Comparison of ENCODE assay signal across 8 cellular contexts in genomic region chr2:231706731-231707624, GRCh38. TPM values are rescaled to one million over a fixed set of nuclear protein-coding genes. Genes with fewer than 3 reads are reported as not detected.
DNase-seq lines count a peak whose midpoint lies in the region; ATAC-seq, FAIRE-seq and TF ChIP-seq lines count a peak whose summit lies in the region.

No MANE protein-coding gene starts in this region.

- TF ChIP-seq CTCF in C4-2B (conservative IDR thresholded peaks at IDR 0.05) (peak; percentile 95), HepG2 (CRISPR knock-in tag; IDR thresholded peaks at IDR 0.05) (peak; percentile 98)

- peaks cover 55% of the 10 kb centered on the region for H3K4me1 ChIP-seq in HepG2 (ENCODE audit: insufficient read depth, low read length)

- peaks cover 47% of the 10 kb centered on the region for H3K36me3 Mint-ChIP-seq in dendritic cell treated with granulocyte-macrophage colony-stimulating factor and Interleukin-4, amounts not matched to agents 40 ng/mL and 50 ng/mL, for 4 days (ENCODE audit: low read depth)

- BruUV-seq in HepG2 (replicated peaks; lab: Mats Ljungman, UMichigan), result no TSS peak

- H3K9me3 Mint-ChIP-seq in dendritic cell treated with granulocyte-macrophage colony-stimulating factor and Interleukin-4, amounts not matched to agents 40 ng/mL and 50 ng/mL, for 4 days, result no peaks in the 10 kb centered on the region

- peak in 1 of 2 experiments; percentile 79; a peak in 2 of 4 replicates for TF ChIP-seq POLR2A in HepG2 (IDR thresholded peaks at IDR 0.05; ENCODE audit: insufficient read depth in 1 of 2, low read depth in 2 of 2, low read length in 2 of 2)

- CTCF ChIA-PET in HepG2 (lab: Yijun Ruan, JAX; ENCODE audit: low intra/inter-chr PET ratio, low total read pairs), result interaction anchor here (2.3 kb wide), 1 partner anchor 29 kb away, joined by 7 read pairs; no protein-coding TSS in a partner anchor

- DNase-seq in NCI-H526 (lab: John Stamatoyannopoulos, UW) (peak; percentile 96 to 98), HepG2 (ENCODE audit: low spot score) (peak; percentile 95)
- peak; percentile 98 for DNase-seq in activated CD4-positive, alpha-beta T cell treated with anti-CD3 and anti-CD28 coated beads, Interleukin-2, amount 50 U/mL, for 1 hour
- peak; percentile 96 for DNase-seq in stimulated activated CD4-positive, alpha-beta T cell treated with anti-CD3 and anti-CD28 coated beads, Interleukin-4, amount 100 ng/mL, for 1 hour

- no peaks in the 10 kb centered on the region for H3K27me3 ChIP-seq in HepG2 (ENCODE audit: control insufficient read depth in 1 of 2, insufficient read depth in 2 of 2, low read length in 2 of 2)

- H2AFZ ChIP-seq in HepG2 (ENCODE audit: low read length), result peak overlapping the region; percentile 85

- WGBS in HepG2 (ENCODE audit: low lambda C conversion rate), result 44% methylated on average over 50 of the region's 66 CpGs

- POLR2A ChIA-PET in HepG2 (lab: Yijun Ruan, JAX), result interaction anchor here (0.6 to 2.4 kb wide), 10 partner anchors 10 to 253 kb away, joined by 3 to 12 read pairs (median 6); partner anchors contain the start of gene NCL

- no peaks in the 10 kb centered on the region for H3K27me3 Mint-ChIP-seq in dendritic cell treated with granulocyte-macrophage colony-stimulating factor and Interleukin-4, amounts not matched to agents 40 ng/mL and 50 ng/mL, for 4 days

- H3K9me3 ChIP-seq in HepG2 (ENCODE audit: low read length), result no peaks in the 10 kb centered on the region

- peak overlapping the region; percentile 98 for H3K27ac Mint-ChIP-seq in dendritic cell treated with granulocyte-macrophage colony-stimulating factor and Interleukin-4, amounts not matched to agents 40 ng/mL and 50 ng/mL, for 4 days

- H3K4me3 ChIP-seq in HepG2 (replicated peaks in 1 of 3; ENCODE audit: insufficient read depth in 1 of 3, low read depth in 2 of 3, low read length in 3 of 3), result peak overlapping the region; percentile 58 to 83 (median 75)

- in situ Hi-C loops in HepG2 (cut with HindIII; ENCODE audit: extremely low pct_ligation_motif_present, low pct_unique_long_range_greater_than_20kb), result no loop called here

- peak in 1 of 2 experiments; percentile 16; a peak in 1 of 4 replicates for TF ChIP-seq EP300 in HepG2 (IDR thresholded peaks at IDR 0.05; ENCODE audit: low read depth in 2 of 2, low read length in 2 of 2)
- no peak for TF ChIP-seq EP300 in HepG2 (CRISPR knock-in tag; IDR thresholded peaks at IDR 0.05; ENCODE audit: borderline replicate concordance)

- H3K4me1 Mint-ChIP-seq in dendritic cell treated with granulocyte-macrophage colony-stimulating factor and Interleukin-4, amounts not matched to agents 40 ng/mL and 50 ng/mL, for 4 days (ENCODE audit: low read depth), result peaks cover 22% of the 10 kb centered on the region

- peaks cover 17% of the 10 kb centered on the region for H4K20me1 ChIP-seq in HepG2 (ENCODE audit: insufficient read depth, low read length)

- FAIRE-seq in HepG2 (lab: Jason Lieb, UNC), result peak; percentile 72

- H3K4me2 ChIP-seq in HepG2 (ENCODE audit: low read depth, low read length), result peak overlapping the region; percentile 83

- H3K27ac ChIP-seq in C4-2B (peak overlapping the region; percentile 98), HepG2 (ENCODE audit: extremely low read length, insufficient read depth, low read length) (peak overlapping the region; percentile 87)

- H3K79me2 ChIP-seq in HepG2 (ENCODE audit: insufficient read depth, low read length), result peaks cover 37% of the 10 kb centered on the region

- H3K4me3 Mint-ChIP-seq in dendritic cell treated with granulocyte-macrophage colony-stimulating factor and Interleukin-4, amounts not matched to agents 40 ng/mL and 50 ng/mL, for 4 days, result peak overlapping the region; percentile 85

- intact Hi-C loops in dendritic cell treated with granulocyte-macrophage colony-stimulating factor and Interleukin-4, amounts not matched to agents 40 ng/mL and 50 ng/mL, for 4 days (cut with micrococcal nuclease), result loop anchor here (1.0 to 2.0 kb wide), 2 partner anchors 45 to 94 kb away; no protein-coding TSS in a partner anchor
- intact Hi-C loops in HepG2 (cut with micrococcal nuclease; ENCODE audit: unreplicated experiment), result loop anchor here (10.0 kb wide), 1 partner anchor 662 kb away; no protein-coding TSS in a partner anchor

- H3K9ac ChIP-seq in HepG2 (ENCODE audit: insufficient read depth, low read depth, low read length), result peak overlapping the region; percentile 90

- ATAC-seq in GM19324 (IDR thresholded peaks at IDR 0.05; ENCODE audit: low FRiP score, unreplicated experiment) (peak; percentile 53), HG03469 (IDR thresholded peaks at IDR 0.05; ENCODE audit: unreplicated experiment) (peak; percentile 25), HepG2 (peak; percentile 35)

- peaks cover 5 to 8% of the 10 kb centered on the region in 2 experiments for H3K36me3 ChIP-seq in HepG2 (replicated peaks in 1 of 2; ENCODE audit: control insufficient read depth in 1 of 2, insufficient read depth in 2 of 2, low read length in 2 of 2)

- TF ChIP-seq RAD21 in HepG2 (CRISPR knock-in tag; IDR thresholded peaks at IDR 0.05), result no peak

TF ChIP-seq in HepG2, 621 proteins besides CTCF, POLR2A, EP300 and RAD21 (continues in another document):
- TF ChIP-seq THAP11 (CRISPR knock-in tag; IDR thresholded peaks at IDR 0.05) (peak; percentile 87), ZNF775 (CRISPR knock-in tag; IDR thresholded peaks at IDR 0.05; ENCODE audit: borderline replicate concordance) (no peak), KLF16 (CRISPR knock-in tag; IDR thresholded peaks at IDR 0.05) (peak in 1 of 2 experiments; percentile 82; a peak in 2 of 4 replicates), REPIN1 (CRISPR knock-in tag; IDR thresholded peaks at IDR 0.05; ENCODE audit: borderline replicate concordance, low read depth) (peak; percentile 19), RNF219 (CRISPR knock-in tag; IDR thresholded peaks at IDR 0.05) (peak; percentile 37; the same call in 1 of the 2 replicates), NCOA5 (CRISPR knock-in tag; IDR thresholded peaks at IDR 0.05) (no peak), GZF1 (CRISPR knock-in tag; IDR thresholded peaks at IDR 0.05) (peak; percentile 57), NBN (conservative IDR thresholded peaks at IDR 0.05) (no peak)
- TF ChIP-seq, protein P1, sequence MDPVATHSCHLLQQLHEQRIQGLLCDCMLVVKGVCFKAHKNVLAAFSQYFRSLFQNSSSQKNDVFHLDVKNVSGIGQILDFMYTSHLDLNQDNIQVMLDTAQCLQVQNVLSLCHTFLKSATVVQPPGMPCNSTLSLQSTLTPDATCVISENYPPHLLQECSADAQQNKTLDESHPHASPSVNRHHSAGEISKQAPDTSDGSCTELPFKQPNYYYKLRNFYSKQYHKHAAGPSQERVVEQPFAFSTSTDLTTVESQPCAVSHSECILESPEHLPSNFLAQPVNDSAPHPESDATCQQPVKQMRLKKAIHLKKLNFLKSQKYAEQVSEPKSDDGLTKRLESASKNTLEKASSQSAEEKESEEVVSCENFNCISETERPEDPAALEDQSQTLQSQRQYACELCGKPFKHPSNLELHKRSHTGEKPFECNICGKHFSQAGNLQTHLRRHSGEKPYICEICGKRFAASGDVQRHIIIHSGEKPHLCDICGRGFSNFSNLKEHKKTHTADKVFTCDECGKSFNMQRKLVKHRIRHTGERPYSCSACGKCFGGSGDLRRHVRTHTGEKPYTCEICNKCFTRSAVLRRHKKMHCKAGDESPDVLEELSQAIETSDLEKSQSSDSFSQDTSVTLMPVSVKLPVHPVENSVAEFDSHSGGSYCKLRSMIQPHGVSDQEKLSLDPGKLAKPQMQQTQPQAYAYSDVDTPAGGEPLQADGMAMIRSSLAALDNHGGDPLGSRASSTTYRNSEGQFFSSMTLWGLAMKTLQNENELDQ (CRISPR knock-in tag; IDR thresholded peaks at IDR 0.05; ENCODE audit: borderline replicate concordance), result 0 out of 2 replicates have a peak, but pooled peaks have one; percentile 15

RNA-seq across cellular contexts. Expression of gene PTMA, which starts 1.3 kb away (rescaled TPM):
- total RNA-seq in HepG2 (2016; rRNA removed; fragmentation: Illumina TruSeq; extraction: Trizol), result 1,086 and 1,212 TPM in 2 replicates
- 383 and 429 TPM in 2 replicates for total RNA-seq in HepG2 (2016; cell fraction: cytosol; rRNA removed; fragmentation: Illumina TruSeq; extraction: Trizol; ENCODE audit: low read depth)
- 1,123 and 1,183 TPM in 2 replicates for total RNA-seq in HepG2 (2016; cell fraction: insoluble cytoplasmic fraction; rRNA removed; fragmentation: Illumina TruSeq; extraction: Trizol)
- 561 and 605 TPM in 2 replicates for total RNA-seq in HepG2 (2016; cell fraction: membrane; rRNA removed; fragmentation: Illumina TruSeq; extraction: Trizol)
- total RNA-seq in HepG2 (2016; cell fraction: nucleus; rRNA removed; fragmentation: Illumina TruSeq; extraction: Trizol), result 429 and 440 TPM in 2 replicates
- polyA plus RNA-seq in HepG2 (2011; rRNA removed), result 174 and 190 TPM in 2 replicates
- 192 and 196 TPM in 2 replicates for polyA plus RNA-seq in HepG2 (2011; cell fraction: cytosol; rRNA removed)
- polyA plus RNA-seq in HepG2 (2011; cell fraction: nucleus; rRNA removed), result 112 and 149 TPM in 2 replicates
- 399 and 565 TPM in 2 replicates for polyA plus RNA-seq in HepG2 (2012)
- polyA plus RNA-seq in HepG2 (2016; cell fraction: cytosol; fragmentation: Illumina TruSeq; extraction: Trizol; ENCODE audit: low read depth), result 460 and 492 TPM in 2 replicates
- polyA plus RNA-seq in HepG2 (2016; cell fraction: insoluble cytoplasmic fraction; fragmentation: Illumina TruSeq; extraction: Trizol; ENCODE audit: low read depth), result 2,053 and 2,108 TPM in 2 replicates
- polyA plus RNA-seq in HepG2 (2016; cell fraction: membrane; fragmentation: Illumina TruSeq; extraction: Trizol; ENCODE audit: low read depth), result 673 and 705 TPM in 2 replicates
- polyA plus RNA-seq in HepG2 (2016; cell fraction: nucleus; fragmentation: Illumina TruSeq; extraction: Trizol; ENCODE audit: insufficient read depth, low read depth), result 1,089 and 1,130 TPM in 2 replicates
- polyA minus RNA-seq in HepG2 (2011; rRNA and poly(A)+ RNA removed; ENCODE audit: low replicate concordance), result 146 and 188 TPM in 2 replicates
- 210 and 216 TPM in 2 replicates for polyA minus RNA-seq in HepG2 (2011; cell fraction: cytosol; rRNA and poly(A)+ RNA removed)
- polyA minus RNA-seq in HepG2 (2011; cell fraction: nucleus; rRNA and poly(A)+ RNA removed), result 83.7 and 96.4 TPM in 2 replicates

Comparison
In these comparisons a context has a peak if more than half of its experiments do, and no peak if none do; other contexts are left out.
1. Peak in every context shown above with its lines: DNase-seq, ATAC-seq, H3K4me3 ChIP-seq and H3K27ac ChIP-seq.